ENCODE assay signal across 1 cellular context in the genomic region with DNA sequence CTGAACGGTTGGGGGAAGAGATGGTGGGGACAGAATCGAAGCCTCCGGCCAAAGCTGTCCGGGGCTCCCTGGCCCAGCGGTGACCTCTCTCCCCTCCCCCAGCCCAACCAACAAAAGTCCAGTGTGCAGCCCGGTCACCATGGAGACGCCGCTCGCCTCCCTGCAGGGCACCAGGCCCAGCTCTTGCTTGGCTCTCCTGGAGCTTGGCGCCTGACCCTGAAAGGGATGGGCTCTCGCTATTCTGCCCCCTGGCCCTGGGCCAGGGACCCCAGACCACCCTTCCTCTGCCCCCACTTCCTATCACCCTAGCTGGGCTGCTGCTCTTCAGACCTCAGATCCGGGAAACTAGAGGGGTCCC.
TF ChIP-seq lines count a peak whose summit lies in the region.

No MANE protein-coding gene starts in this region.

TF ChIP-seq in HepG2, 621 proteins besides CTCF, POLR2A, EP300 and RAD21 (continues in another document):
- TF ChIP-seq ZNF569 (CRISPR knock-in tag; IDR thresholded peaks at IDR 0.05; ENCODE audit: borderline replicate concordance) (no peak), RXRB (CRISPR knock-in tag; IDR thresholded peaks at IDR 0.05; ENCODE audit: borderline replicate concordance) (peak; percentile 46; the same call in 1 of the 2 replicates), IRX3 (CRISPR knock-in tag; IDR thresholded peaks at IDR 0.05; ENCODE audit: borderline replicate concordance, low read depth) (no peak), RBAK (CRISPR knock-in tag; IDR thresholded peaks at IDR 0.05) (no peak), KLF9 (CRISPR knock-in tag; IDR thresholded peaks at IDR 0.05; ENCODE audit: low read depth) (no peak), HNRNPLL (IDR thresholded peaks at IDR 0.05; ENCODE audit: low read depth, low read length, poor library complexity, severe bottlenecking) (peak; percentile 27), KDM4B (CRISPR knock-in tag; IDR thresholded peaks at IDR 0.05) (no peak), ZSCAN31 (CRISPR knock-in tag; IDR thresholded peaks at IDR 0.05; ENCODE audit: low read depth) (0 out of 2 replicates have a peak, but pooled peaks have one; percentile 7), KDM2A (CRISPR knock-in tag; IDR thresholded peaks at IDR 0.05; ENCODE audit: borderline replicate concordance, low read depth) (peak; percentile 65; the same call in 1 of the 2 replicates), ZNF292 (CRISPR knock-in tag; IDR thresholded peaks at IDR 0.05; ENCODE audit: borderline replicate concordance, low read depth) (no peak), ZFP37 (CRISPR knock-in tag; IDR thresholded peaks at IDR 0.05; ENCODE audit: borderline replicate concordance) (no peak), HNRNPL (IDR thresholded peaks at IDR 0.05; ENCODE audit: low read depth, low read length) (no peak), KLF13 (CRISPR knock-in tag; IDR thresholded peaks at IDR 0.05) (no peak), KAT2B (IDR thresholded peaks at IDR 0.05; ENCODE audit: borderline replicate concordance, low read depth, low read length) (no peak), ZFP82 (CRISPR knock-in tag; IDR thresholded peaks at IDR 0.05; ENCODE audit: borderline replicate concordance) (no peak), FLYWCH1 (CRISPR knock-in tag; IDR thresholded peaks at IDR 0.05) (no peak), ZBTB7A (CRISPR knock-in tag; IDR thresholded peaks at IDR 0.05) (peak; percentile 30; the same call in 1 of the 2 replicates), BCL6 (CRISPR knock-in tag; IDR thresholded peaks at IDR 0.05) (0 out of 2 replicates have a peak, but pooled peaks have one; percentile 10), RARG (CRISPR knock-in tag; IDR thresholded peaks at IDR 0.05; ENCODE audit: low read depth) (no peak), PAF1 (CRISPR knock-in tag; IDR thresholded peaks at IDR 0.05) (no peak), ZNF234 (CRISPR knock-in tag; conservative IDR thresholded peaks at IDR 0.05) (no peak), ZKSCAN1 (IDR thresholded peaks at IDR 0.05; ENCODE audit: low read length) (no peak), KLF15 (CRISPR knock-in tag; IDR thresholded peaks at IDR 0.05; ENCODE audit: borderline replicate concordance) (no peak), HDAC2 (CRISPR knock-in tag; IDR thresholded peaks at IDR 0.05) (no peak), ZNF678 (CRISPR knock-in tag; IDR thresholded peaks at IDR 0.05) (no peak), NR2C2 (CRISPR knock-in tag; IDR thresholded peaks at IDR 0.05; ENCODE audit: borderline replicate concordance) (peak; percentile 54), ZNF761 (CRISPR knock-in tag; conservative IDR thresholded peaks at IDR 0.05) (no peak), ZSCAN29 (CRISPR knock-in tag; conservative IDR thresholded peaks at IDR 0.05) (no peak), NFE2L2 (IDR thresholded peaks at IDR 0.05; ENCODE audit: low read length) (no peak), ZNF737 (CRISPR knock-in tag; IDR thresholded peaks at IDR 0.05; ENCODE audit: borderline replicate concordance) (no peak), TEAD3 (CRISPR knock-in tag; optimal IDR thresholded peaks at IDR 0.05; ENCODE audit: borderline replicate concordance) (no peak), ZNF337 (CRISPR knock-in tag; IDR thresholded peaks at IDR 0.05; ENCODE audit: borderline replicate concordance, low read depth) (no peak), ZSCAN21 (CRISPR knock-in tag; IDR thresholded peaks at IDR 0.05; ENCODE audit: borderline replicate concordance) (no peak), PCBP1 (IDR thresholded peaks at IDR 0.05; ENCODE audit: borderline replicate concordance, low read depth, low read length) (0 out of 2 replicates have a peak, but pooled peaks have one; percentile 79), ZNF383 (CRISPR knock-in tag; IDR thresholded peaks at IDR 0.05; ENCODE audit: borderline replicate concordance) (no peak), SATB2 (CRISPR knock-in tag; IDR thresholded peaks at IDR 0.05) (no peak), DR1 (CRISPR knock-in tag; IDR thresholded peaks at IDR 0.05) (no peak), PLRG1 (conservative IDR thresholded peaks at IDR 0.05) (no peak), TGIF2 (CRISPR knock-in tag; IDR thresholded peaks at IDR 0.05) (no peak), HNF4A (CRISPR knock-in tag; IDR thresholded peaks at IDR 0.05) (peak; percentile 33; the same call in 1 of the 2 replicates), IKZF4 (CRISPR knock-in tag; IDR thresholded peaks at IDR 0.05; ENCODE audit: borderline replicate concordance, low read depth, not compliant biosample characterization) (peak; percentile 46), AKAP8 (CRISPR knock-in tag; IDR thresholded peaks at IDR 0.05) (peak; percentile 52; the same call in 1 of the 2 replicates), XRCC5 (optimal IDR thresholded peaks at IDR 0.05; ENCODE audit: low read length) (no peak), ZNF430 (CRISPR knock-in tag; IDR thresholded peaks at IDR 0.05) (no peak)
- TF ChIP-seq, protein P1, sequence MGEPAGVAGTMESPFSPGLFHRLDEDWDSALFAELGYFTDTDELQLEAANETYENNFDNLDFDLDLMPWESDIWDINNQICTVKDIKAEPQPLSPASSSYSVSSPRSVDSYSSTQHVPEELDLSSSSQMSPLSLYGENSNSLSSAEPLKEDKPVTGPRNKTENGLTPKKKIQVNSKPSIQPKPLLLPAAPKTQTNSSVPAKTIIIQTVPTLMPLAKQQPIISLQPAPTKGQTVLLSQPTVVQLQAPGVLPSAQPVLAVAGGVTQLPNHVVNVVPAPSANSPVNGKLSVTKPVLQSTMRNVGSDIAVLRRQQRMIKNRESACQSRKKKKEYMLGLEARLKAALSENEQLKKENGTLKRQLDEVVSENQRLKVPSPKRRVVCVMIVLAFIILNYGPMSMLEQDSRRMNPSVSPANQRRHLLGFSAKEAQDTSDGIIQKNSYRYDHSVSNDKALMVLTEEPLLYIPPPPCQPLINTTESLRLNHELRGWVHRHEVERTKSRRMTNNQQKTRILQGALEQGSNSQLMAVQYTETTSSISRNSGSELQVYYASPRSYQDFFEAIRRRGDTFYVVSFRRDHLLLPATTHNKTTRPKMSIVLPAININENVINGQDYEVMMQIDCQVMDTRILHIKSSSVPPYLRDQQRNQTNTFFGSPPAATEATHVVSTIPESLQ (CRISPR knock-in tag; conservative IDR thresholded peaks at IDR 0.05): no peak
- TF ChIP-seq, protein P2, sequence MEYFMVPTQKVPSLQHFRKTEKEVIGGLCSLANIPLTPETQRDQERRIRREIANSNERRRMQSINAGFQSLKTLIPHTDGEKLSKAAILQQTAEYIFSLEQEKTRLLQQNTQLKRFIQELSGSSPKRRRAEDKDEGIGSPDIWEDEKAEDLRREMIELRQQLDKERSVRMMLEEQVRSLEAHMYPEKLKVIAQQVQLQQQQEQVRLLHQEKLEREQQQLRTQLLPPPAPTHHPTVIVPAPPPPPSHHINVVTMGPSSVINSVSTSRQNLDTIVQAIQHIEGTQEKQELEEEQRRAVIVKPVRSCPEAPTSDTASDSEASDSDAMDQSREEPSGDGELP (IDR thresholded peaks at IDR 0.05; ENCODE audit: borderline replicate concordance, low read depth): no peak; the same call in 1 of the 2 replicates
- TF ChIP-seq, protein P3, sequence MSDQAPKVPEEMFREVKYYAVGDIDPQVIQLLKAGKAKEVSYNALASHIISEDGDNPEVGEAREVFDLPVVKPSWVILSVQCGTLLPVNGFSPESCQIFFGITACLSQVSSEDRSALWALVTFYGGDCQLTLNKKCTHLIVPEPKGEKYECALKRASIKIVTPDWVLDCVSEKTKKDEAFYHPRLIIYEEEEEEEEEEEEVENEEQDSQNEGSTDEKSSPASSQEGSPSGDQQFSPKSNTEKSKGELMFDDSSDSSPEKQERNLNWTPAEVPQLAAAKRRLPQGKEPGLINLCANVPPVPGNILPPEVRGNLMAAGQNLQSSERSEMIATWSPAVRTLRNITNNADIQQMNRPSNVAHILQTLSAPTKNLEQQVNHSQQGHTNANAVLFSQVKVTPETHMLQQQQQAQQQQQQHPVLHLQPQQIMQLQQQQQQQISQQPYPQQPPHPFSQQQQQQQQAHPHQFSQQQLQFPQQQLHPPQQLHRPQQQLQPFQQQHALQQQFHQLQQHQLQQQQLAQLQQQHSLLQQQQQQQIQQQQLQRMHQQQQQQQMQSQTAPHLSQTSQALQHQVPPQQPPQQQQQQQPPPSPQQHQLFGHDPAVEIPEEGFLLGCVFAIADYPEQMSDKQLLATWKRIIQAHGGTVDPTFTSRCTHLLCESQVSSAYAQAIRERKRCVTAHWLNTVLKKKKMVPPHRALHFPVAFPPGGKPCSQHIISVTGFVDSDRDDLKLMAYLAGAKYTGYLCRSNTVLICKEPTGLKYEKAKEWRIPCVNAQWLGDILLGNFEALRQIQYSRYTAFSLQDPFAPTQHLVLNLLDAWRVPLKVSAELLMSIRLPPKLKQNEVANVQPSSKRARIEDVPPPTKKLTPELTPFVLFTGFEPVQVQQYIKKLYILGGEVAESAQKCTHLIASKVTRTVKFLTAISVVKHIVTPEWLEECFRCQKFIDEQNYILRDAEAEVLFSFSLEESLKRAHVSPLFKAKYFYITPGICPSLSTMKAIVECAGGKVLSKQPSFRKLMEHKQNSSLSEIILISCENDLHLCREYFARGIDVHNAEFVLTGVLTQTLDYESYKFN (CRISPR knock-in tag; conservative IDR thresholded peaks at IDR 0.05): peak; percentile 48
- TF ChIP-seq, protein P4, sequence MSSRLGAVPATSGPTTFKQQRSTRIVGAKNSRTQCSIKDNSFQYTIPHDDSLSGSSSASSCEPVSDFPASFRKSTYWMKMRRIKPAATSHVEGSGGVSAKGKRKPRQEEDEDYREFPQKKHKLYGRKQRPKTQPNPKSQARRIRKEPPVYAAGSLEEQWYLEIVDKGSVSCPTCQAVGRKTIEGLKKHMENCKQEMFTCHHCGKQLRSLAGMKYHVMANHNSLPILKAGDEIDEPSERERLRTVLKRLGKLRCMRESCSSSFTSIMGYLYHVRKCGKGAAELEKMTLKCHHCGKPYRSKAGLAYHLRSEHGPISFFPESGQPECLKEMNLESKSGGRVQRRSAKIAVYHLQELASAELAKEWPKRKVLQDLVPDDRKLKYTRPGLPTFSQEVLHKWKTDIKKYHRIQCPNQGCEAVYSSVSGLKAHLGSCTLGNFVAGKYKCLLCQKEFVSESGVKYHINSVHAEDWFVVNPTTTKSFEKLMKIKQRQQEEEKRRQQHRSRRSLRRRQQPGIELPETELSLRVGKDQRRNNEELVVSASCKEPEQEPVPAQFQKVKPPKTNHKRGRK (CRISPR knock-in tag; IDR thresholded peaks at IDR 0.05): no peak
- TF ChIP-seq, protein P5, sequence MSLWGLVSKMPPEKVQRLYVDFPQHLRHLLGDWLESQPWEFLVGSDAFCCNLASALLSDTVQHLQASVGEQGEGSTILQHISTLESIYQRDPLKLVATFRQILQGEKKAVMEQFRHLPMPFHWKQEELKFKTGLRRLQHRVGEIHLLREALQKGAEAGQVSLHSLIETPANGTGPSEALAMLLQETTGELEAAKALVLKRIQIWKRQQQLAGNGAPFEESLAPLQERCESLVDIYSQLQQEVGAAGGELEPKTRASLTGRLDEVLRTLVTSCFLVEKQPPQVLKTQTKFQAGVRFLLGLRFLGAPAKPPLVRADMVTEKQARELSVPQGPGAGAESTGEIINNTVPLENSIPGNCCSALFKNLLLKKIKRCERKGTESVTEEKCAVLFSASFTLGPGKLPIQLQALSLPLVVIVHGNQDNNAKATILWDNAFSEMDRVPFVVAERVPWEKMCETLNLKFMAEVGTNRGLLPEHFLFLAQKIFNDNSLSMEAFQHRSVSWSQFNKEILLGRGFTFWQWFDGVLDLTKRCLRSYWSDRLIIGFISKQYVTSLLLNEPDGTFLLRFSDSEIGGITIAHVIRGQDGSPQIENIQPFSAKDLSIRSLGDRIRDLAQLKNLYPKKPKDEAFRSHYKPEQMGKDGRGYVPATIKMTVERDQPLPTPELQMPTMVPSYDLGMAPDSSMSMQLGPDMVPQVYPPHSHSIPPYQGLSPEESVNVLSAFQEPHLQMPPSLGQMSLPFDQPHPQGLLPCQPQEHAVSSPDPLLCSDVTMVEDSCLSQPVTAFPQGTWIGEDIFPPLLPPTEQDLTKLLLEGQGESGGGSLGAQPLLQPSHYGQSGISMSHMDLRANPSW (CRISPR knock-in tag; IDR thresholded peaks at IDR 0.05; ENCODE audit: borderline replicate concordance): no peak
- TF ChIP-seq, protein P6, sequence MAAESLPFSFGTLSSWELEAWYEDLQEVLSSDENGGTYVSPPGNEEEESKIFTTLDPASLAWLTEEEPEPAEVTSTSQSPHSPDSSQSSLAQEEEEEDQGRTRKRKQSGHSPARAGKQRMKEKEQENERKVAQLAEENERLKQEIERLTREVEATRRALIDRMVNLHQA (CRISPR knock-in tag; IDR thresholded peaks at IDR 0.05): no peak
- TF ChIP-seq, protein P7, sequence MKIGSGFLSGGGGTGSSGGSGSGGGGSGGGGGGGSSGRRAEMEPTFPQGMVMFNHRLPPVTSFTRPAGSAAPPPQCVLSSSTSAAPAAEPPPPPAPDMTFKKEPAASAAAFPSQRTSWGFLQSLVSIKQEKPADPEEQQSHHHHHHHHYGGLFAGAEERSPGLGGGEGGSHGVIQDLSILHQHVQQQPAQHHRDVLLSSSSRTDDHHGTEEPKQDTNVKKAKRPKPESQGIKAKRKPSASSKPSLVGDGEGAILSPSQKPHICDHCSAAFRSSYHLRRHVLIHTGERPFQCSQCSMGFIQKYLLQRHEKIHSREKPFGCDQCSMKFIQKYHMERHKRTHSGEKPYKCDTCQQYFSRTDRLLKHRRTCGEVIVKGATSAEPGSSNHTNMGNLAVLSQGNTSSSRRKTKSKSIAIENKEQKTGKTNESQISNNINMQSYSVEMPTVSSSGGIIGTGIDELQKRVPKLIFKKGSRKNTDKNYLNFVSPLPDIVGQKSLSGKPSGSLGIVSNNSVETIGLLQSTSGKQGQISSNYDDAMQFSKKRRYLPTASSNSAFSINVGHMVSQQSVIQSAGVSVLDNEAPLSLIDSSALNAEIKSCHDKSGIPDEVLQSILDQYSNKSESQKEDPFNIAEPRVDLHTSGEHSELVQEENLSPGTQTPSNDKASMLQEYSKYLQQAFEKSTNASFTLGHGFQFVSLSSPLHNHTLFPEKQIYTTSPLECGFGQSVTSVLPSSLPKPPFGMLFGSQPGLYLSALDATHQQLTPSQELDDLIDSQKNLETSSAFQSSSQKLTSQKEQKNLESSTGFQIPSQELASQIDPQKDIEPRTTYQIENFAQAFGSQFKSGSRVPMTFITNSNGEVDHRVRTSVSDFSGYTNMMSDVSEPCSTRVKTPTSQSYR (CRISPR knock-in tag; IDR thresholded peaks at IDR 0.05; ENCODE audit: borderline replicate concordance): peak; percentile 95
- TF ChIP-seq, protein P8, sequence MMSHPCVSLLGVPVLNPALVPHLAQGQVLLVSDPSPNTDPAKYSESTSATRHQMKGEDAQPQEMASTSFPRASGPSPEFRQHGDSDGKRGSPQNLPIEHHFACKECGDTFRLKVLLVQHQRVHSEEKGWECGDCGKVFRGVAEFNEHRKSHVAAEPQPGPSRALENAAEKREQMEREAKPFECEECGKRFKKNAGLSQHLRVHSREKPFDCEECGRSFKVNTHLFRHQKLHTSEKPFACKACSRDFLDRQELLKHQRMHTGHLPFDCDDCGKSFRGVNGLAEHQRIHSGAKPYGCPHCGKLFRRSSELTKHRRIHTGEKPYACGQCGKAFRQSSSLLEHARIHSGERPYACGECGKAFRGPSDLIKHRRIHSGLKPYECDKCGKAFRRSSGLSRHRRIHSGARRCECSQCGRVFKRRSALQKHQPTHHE (CRISPR knock-in tag; IDR thresholded peaks at IDR 0.05; ENCODE audit: borderline replicate concordance): no peak
- TF ChIP-seq, protein P9, sequence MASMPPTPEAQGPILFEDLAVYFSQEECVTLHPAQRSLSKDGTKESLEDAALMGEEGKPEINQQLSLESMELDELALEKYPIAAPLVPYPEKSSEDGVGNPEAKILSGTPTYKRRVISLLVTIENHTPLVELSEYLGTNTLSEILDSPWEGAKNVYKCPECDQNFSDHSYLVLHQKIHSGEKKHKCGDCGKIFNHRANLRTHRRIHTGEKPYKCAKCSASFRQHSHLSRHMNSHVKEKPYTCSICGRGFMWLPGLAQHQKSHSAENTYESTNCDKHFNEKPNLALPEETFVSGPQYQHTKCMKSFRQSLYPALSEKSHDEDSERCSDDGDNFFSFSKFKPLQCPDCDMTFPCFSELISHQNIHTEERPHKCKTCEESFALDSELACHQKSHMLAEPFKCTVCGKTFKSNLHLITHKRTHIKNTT (CRISPR knock-in tag; IDR thresholded peaks at IDR 0.05): no peak
